ENCODE assay signal across 25 cellular contexts in the genomic region with DNA sequence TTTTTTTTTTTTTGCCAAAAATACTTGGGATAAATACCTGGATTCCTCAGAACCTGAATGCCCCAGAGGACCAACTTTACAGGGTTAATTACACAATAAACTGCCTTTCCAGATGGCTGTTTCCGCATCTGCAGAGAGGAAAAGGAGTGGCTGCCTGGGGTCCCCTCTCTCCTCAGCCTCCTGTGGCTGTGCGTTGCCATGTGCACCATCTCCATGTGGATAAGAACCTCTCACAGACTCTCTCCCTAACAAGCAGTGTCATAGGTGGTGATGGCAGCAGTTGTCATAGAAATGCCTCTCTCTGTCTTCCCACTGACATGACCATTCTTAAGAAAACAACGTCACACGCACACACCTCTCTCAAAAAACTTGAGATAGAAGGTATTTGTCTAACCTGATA.
"Had no signal": no experiment of that assay in that cellular context is flagged by ENCODE, and none has a peak within 500 bp of the region (broad histone marks: within the 10 kb centered on the region; RNA-seq: fewer than 3 reads in every experiment).

No MANE protein-coding gene starts in this region.

- H3K4me3 Mint-ChIP-seq: activated CD4-positive, alpha-beta T cell treated with anti-CD3 and anti-CD28 coated beads, Interleukin-2, amount 10 ng/mL, durations not matched to agents 7 days and 5 days; activated T-cell treated with anti-CD3 and anti-CD28 coated beads, Interleukin-2, amount 50 U/mL, for 24 hours; activated T-helper 17 cell treated with anti-CD3 and anti-CD28 coated beads, Interleukin-2, amount 50 U/mL, for 72 hours; brain; dendritic cell treated with granulocyte-macrophage colony-stimulating factor and Interleukin-4, amounts not matched to agents 40 ng/mL and 50 ng/mL, for 4 days; naive B cell; neural crest cell; stimulated activated memory B cell treated with anti-CD40 and anti-IgM and Interleukin-4, amounts not matched to agents 10 μg/mL and 1 μg/mL and 100 μg/mL, for 72 hours had no signal

- H3K9me3 Mint-ChIP-seq: activated T-cell treated with anti-CD3 and anti-CD28 coated beads, Interleukin-2, amount 50 U/mL, for 24 hours; activated T-helper 17 cell treated with anti-CD3 and anti-CD28 coated beads, Interleukin-2, amount 50 U/mL, for 72 hours; dendritic cell treated with granulocyte-macrophage colony-stimulating factor and Interleukin-4, amounts not matched to agents 40 ng/mL and 50 ng/mL, for 4 days; naive B cell; stimulated activated memory B cell treated with anti-CD40 and anti-IgM and Interleukin-4, amounts not matched to agents 10 μg/mL and 1 μg/mL and 100 μg/mL, for 72 hours had no signal

- H3K4me3 ChIP-seq: lower lobe of right lung, stomach, suprapubic skin, tibial nerve had no signal

- DNase-seq: activated CD4-positive, alpha-beta T cell treated with anti-CD3 and anti-CD28 coated beads, Interleukin-2, amount 10 ng/mL, durations not matched to agents 7 days and 5 days; activated T-cell treated with anti-CD3 and anti-CD28 coated beads, Interleukin-2, amount 50 U/mL, for 24 hours; aorta; effector CD8-positive, alpha-beta T cell; erythroblast; foreskin fibroblast; kidney; lower lobe of right lung; naive B cell; posterior cingulate gyrus; small intestine; stimulated activated CD4-positive, alpha-beta T cell treated with anti-CD3 and anti-CD28 coated beads, Interleukin-2, amount 100 ng/mL, for 24 hours; stomach had no signal

- H3K36me3 Mint-ChIP-seq: activated naive CD4-positive, alpha-beta T cell treated with anti-CD3 and anti-CD28 coated beads, Interleukin-2, amount 50 U/mL, for 72 hours; brain; naive B cell; stimulated activated memory B cell treated with anti-CD40 and anti-IgM and Interleukin-4, amounts not matched to agents 10 μg/mL and 1 μg/mL and 100 μg/mL, for 72 hours had no signal

- H3K27ac ChIP-seq: lower lobe of right lung, stomach, suprapubic skin, tibial nerve, VCaP had no signal

- ATAC-seq: activated CD4-positive, CD25-positive, alpha-beta regulatory T cell treated with anti-CD3 and anti-CD28 coated beads, Interleukin-2, amount 50 U/mL, for 24 hours; activated naive CD4-positive, alpha-beta T cell treated with anti-CD3 and anti-CD28 coated beads, Interleukin-2, amount 50 U/mL, for 72 hours; activated T-helper 17 cell treated with anti-CD3 and anti-CD28 coated beads, Interleukin-2, amount 50 U/mL, for 72 hours; left lobe of liver; lower lobe of right lung; sciatic nerve; stimulated activated memory B cell treated with anti-CD40 and anti-IgM and Interleukin-4, amounts not matched to agents 10 μg/mL and 1 μg/mL and 100 μg/mL, for 72 hours had no signal

- H3K27me3 ChIP-seq: tibial nerve had no signal

- H3K9me3 ChIP-seq: lower lobe of right lung, stomach, suprapubic skin, tibial nerve had no signal

- H3K4me1 Mint-ChIP-seq: activated T-helper 17 cell treated with anti-CD3 and anti-CD28 coated beads, Interleukin-2, amount 50 U/mL, for 72 hours; neural crest cell had no signal

- H3K4me1 ChIP-seq: tibial nerve had no signal

- H3K27ac Mint-ChIP-seq: activated CD4-positive, alpha-beta T cell treated with anti-CD3 and anti-CD28 coated beads, Interleukin-2, amount 10 ng/mL, durations not matched to agents 7 days and 5 days; activated naive CD4-positive, alpha-beta T cell treated with anti-CD3 and anti-CD28 coated beads, Interleukin-2, amount 50 U/mL, for 72 hours; activated T-cell treated with anti-CD3 and anti-CD28 coated beads, Interleukin-2, amount 50 U/mL, for 24 hours; activated T-helper 17 cell treated with anti-CD3 and anti-CD28 coated beads, Interleukin-2, amount 50 U/mL, for 72 hours; dendritic cell treated with granulocyte-macrophage colony-stimulating factor and Interleukin-4, amounts not matched to agents 40 ng/mL and 50 ng/mL, for 4 days; stimulated activated memory B cell treated with anti-CD40 and anti-IgM and Interleukin-4, amounts not matched to agents 10 μg/mL and 1 μg/mL and 100 μg/mL, for 72 hours had no signal

- H3K36me3 ChIP-seq: lower lobe of right lung, stomach, suprapubic skin, tibial nerve had no signal
